30 cellular contexts compared by ENCODE assay signal in the genomic region with DNA sequence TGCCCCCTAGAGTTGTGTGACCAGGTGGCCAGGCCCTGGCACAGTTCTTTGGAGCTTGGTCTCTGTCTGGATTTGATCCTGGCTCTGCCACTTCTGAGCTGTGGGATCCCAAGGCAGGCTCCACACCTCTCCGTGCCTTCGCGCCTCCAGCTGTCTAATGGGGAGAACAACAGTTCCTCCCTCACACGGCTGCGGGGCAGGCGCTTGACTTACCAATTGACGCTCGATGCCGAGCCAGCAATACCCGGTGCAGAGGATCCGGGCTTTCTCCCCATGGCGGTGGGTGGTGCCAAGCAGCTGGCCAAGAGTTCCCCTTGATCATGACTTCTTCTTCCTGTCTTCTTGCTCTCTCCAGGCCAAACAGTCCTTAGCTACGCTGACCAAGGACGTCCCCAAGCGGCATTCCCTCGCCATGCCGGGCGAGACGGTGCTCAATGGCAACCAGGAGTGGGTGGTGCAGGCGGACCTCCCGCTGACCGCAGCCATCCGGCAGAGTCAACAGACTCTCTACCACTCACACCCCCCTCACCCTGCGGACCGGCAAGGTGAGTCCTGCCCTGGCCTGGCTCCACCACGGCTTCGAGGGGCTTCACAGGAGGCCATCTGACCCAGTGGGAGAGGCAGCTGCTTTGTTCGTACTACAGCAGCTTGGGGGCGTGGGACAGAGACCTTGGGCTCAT.
"Had no signal": no experiment of that assay in that cellular context is flagged by ENCODE, and none has a peak within 500 bp of the region (broad histone marks: within the 10 kb centered on the region; RNA-seq: fewer than 3 reads in every experiment).

No MANE protein-coding gene starts in this region.

- H3K27ac ChIP-seq: colonic mucosa, epithelial cell of prostate, foreskin keratinocyte, gastroesophageal sphincter, heart left ventricle, hepatocyte, neural progenitor cell, ovary, psoas muscle, skin epidermis, suprapubic skin, transverse colon, vagina had no signal

- H3K36me3 Mint-ChIP-seq: natural killer cell treated with Interleukin-12 subunit alpha and Interleukin-12 subunit beta and Interleukin-15 and Interleukin-18, amount 100 ng/mL, for 72 hours had no signal

- H3K4me1 Mint-ChIP-seq: endodermal cell, memory B cell, neural progenitor cell had no signal

- H3K27ac Mint-ChIP-seq: dendritic cell treated with granulocyte-macrophage colony-stimulating factor and Interleukin-4, amounts not matched to agents 40 ng/mL and 50 ng/mL, for 4 days; endodermal cell; memory B cell; natural killer cell treated with Interleukin-12 subunit alpha and Interleukin-12 subunit beta and Interleukin-15 and Interleukin-18, amount 100 ng/mL, for 72 hours; neural progenitor cell had no signal

- H3K27me3 Mint-ChIP-seq: dendritic cell treated with granulocyte-macrophage colony-stimulating factor and Interleukin-4, amounts not matched to agents 40 ng/mL and 50 ng/mL, for 4 days; stimulated activated naive CD8-positive, alpha-beta T cell treated with anti-CD3 and anti-CD28 coated beads, Interleukin-15, amount 100 ng/mL, for 72 hours had no signal

- H3K27me3 ChIP-seq: colonic mucosa, foreskin keratinocyte, gastroesophageal sphincter, heart left ventricle, hepatocyte, neural progenitor cell, ovary, suprapubic skin, transverse colon, vagina had no signal

- H3K4me3 Mint-ChIP-seq: dendritic cell treated with granulocyte-macrophage colony-stimulating factor and Interleukin-4, amounts not matched to agents 40 ng/mL and 50 ng/mL, for 4 days; endodermal cell; memory B cell; natural killer cell treated with Interleukin-12 subunit alpha and Interleukin-12 subunit beta and Interleukin-15 and Interleukin-18, amount 100 ng/mL, for 72 hours; neural progenitor cell; stimulated activated naive CD8-positive, alpha-beta T cell treated with anti-CD3 and anti-CD28 coated beads, Interleukin-15, amount 100 ng/mL, for 72 hours had no signal

- H3K9me3 Mint-ChIP-seq: dendritic cell treated with granulocyte-macrophage colony-stimulating factor and Interleukin-4, amounts not matched to agents 40 ng/mL and 50 ng/mL, for 4 days; endodermal cell; natural killer cell treated with Interleukin-12 subunit alpha and Interleukin-12 subunit beta and Interleukin-15 and Interleukin-18, amount 100 ng/mL, for 72 hours; neural progenitor cell; stimulated activated naive CD8-positive, alpha-beta T cell treated with anti-CD3 and anti-CD28 coated beads, Interleukin-15, amount 100 ng/mL, for 72 hours had no signal

- H3K4me1 ChIP-seq: colonic mucosa, foreskin keratinocyte, gastroesophageal sphincter, heart left ventricle, psoas muscle, suprapubic skin, transverse colon, vagina had no signal

- ATAC-seq: esophagus mucosa; gastroesophageal sphincter; left lobe of liver; natural killer cell treated with Interleukin-12 subunit alpha and Interleukin-12 subunit beta and Interleukin-15 and Interleukin-18, amount 100 ng/mL, for 72 hours; psoas muscle; right cardiac atrium; stimulated activated naive CD8-positive, alpha-beta T cell treated with anti-CD3 and anti-CD28 coated beads, Interleukin-15, amount 100 ng/mL, for 72 hours had no signal

- H3K36me3 ChIP-seq: colonic mucosa, neural progenitor cell, ovary, transverse colon had no signal

- H3K9me3 ChIP-seq: colonic mucosa, gastroesophageal sphincter, heart left ventricle, ovary, psoas muscle, suprapubic skin, transverse colon, vagina had no signal

- DNase-seq: colonic mucosa; effector CD8-positive, alpha-beta T cell; endodermal cell; foreskin keratinocyte; heart left ventricle; kidney; nucleus accumbens; ovary; psoas muscle; stimulated activated CD4-positive, alpha-beta T cell treated with anti-CD3 and anti-CD28 coated beads, Interleukin-12 subunit alpha, Interleukin-12 subunit beta, amount 100 ng/mL, for 4 hours; stimulated activated CD4-positive, alpha-beta T cell treated with anti-CD3 and anti-CD28 coated beads, Interleukin-1b, Interleukin-23, amount 100 ng/mL, for 48 hours; stimulated activated CD4-positive, alpha-beta T cell treated with anti-CD3 and anti-CD28 coated beads, Interleukin-4, amount 100 ng/mL, for 1 hour; stimulated activated CD8-positive, alpha-beta memory T cell treated with anti-CD3 and anti-CD28 coated beads, Interleukin-4, amount 100 ng/mL, for 48 hours; stimulated activated naive CD4-positive, alpha-beta T cell; stimulated activated naive CD8-positive, alpha-beta T cell treated with anti-CD3 and anti-CD28 coated beads, Interleukin-15, amount 100 ng/mL, for 72 hours; transverse colon had no signal

- H3K4me3 ChIP-seq: colonic mucosa, gastroesophageal sphincter, heart left ventricle, hepatocyte, lung, neural progenitor cell, ovary, psoas muscle, skin epidermis, suprapubic skin, transverse colon, vagina had no signal
